Comparison of ENCODE assay signal across 29 cellular contexts in genomic region chr17:59121901-59122480, GRCh38. TPM values are rescaled to one million over a fixed set of nuclear protein-coding genes. Genes with fewer than 3 reads are reported as not detected.
DNase-seq lines count a peak whose midpoint lies in the region; ATAC-seq, FAIRE-seq and TF ChIP-seq lines count a peak whose summit lies in the region.
"Had no signal": no experiment of that assay in that cellular context is flagged by ENCODE, and none has a peak within 500 bp of the region (broad histone marks: within the 10 kb centered on the region; RNA-seq: fewer than 3 reads in every experiment).

No MANE protein-coding gene starts in this region.

- POLR2A ChIA-PET in MCF 10A (lab: Yijun Ruan, JAX), result no interaction called here
- POLR2A ChIA-PET in GM12878 (lab: Charles Lee), result interaction anchor here (0.7 kb wide), 1 partner anchor 9 kb away, joined by 5 read pairs; no protein-coding TSS in a partner anchor
- POLR2A ChIA-PET in A673 (lab: Charles Lee; ENCODE audit: low non-redundant PET), result no interaction called here

- no peak for TF ChIP-seq RAD21 in GM12878 (IDR thresholded peaks at IDR 0.05; ENCODE audit: insufficient read depth, low read depth, low read length)

- 24% methylated on average over 9 of the region's 9 CpGs for WGBS in GM12878 (ENCODE audit: insufficient coverage, insufficient replicate concordance, low lambda C conversion rate, missing lambda C conversion rate)

- TF ChIP-seq POLR2A in breast epithelium (IDR thresholded peaks at IDR 0.05), result no peak
- TF ChIP-seq POLR2A in GM12878 (IDR thresholded peaks at IDR 0.05; ENCODE audit: low read depth, low read length), result no peak

- H3K27me3 ChIP-seq in breast epithelium (no peaks in the 10 kb centered on the region), GM12878 (replicated peaks in 1 of 2; ENCODE audit: control insufficient read depth in 2 of 2, insufficient read depth in 2 of 2, low read length in 1 of 2) (no peaks in the 10 kb centered on the region), A673 (replicated peaks; ENCODE audit: insufficient read depth, low read depth, low read length, poor library complexity) (no peaks in the 10 kb centered on the region)
- H3K27me3 ChIP-seq: body of pancreas, heart right ventricle, sigmoid colon, SJCRH30 had no signal

- CTCF ChIA-PET in MCF 10A (lab: Yijun Ruan, JAX), result no interaction called here
- CTCF ChIA-PET in GM12878 (lab: Yijun Ruan, JAX), result no interaction called here
- CTCF ChIA-PET in A673 (lab: Charles Lee), result no interaction called here

- H3K4me1 Mint-ChIP-seq in MCF 10A (ENCODE audit: insufficient read depth, unreplicated experiment), result no peaks in the 10 kb centered on the region
- H3K4me1 Mint-ChIP-seq: CD8-positive, alpha-beta memory T cell had no signal

- no peak for TF ChIP-seq CTCF in MCF 10A (IDR thresholded peaks at IDR 0.05; ENCODE audit: unreplicated experiment)
- no peak for TF ChIP-seq CTCF in breast epithelium (IDR thresholded peaks at IDR 0.05)
- TF ChIP-seq CTCF in GM12878 (IDR thresholded peaks at IDR 0.05 in 2 of 3, conservative IDR thresholded peaks at IDR 0.05 in 1 of 3; ENCODE audit: control insufficient read depth in 2 of 3, extremely low read depth in 1 of 3, insufficient read depth in 1 of 3, low read depth in 3 of 3, low read length in 3 of 3), result no peak
- no peak for TF ChIP-seq CTCF in A673 (conservative IDR thresholded peaks at IDR 0.05; ENCODE audit: low read depth, low read length)

- H3K79me2 ChIP-seq in GM12878 (ENCODE audit: control insufficient read depth, insufficient read depth, low read length), result peaks cover 2% of the 10 kb centered on the region

- intact Hi-C loops in MCF 10A (cut with micrococcal nuclease), result no loop called here
- intact Hi-C loops in breast epithelium (cut with DNase I; ENCODE audit: low total_unique reads), result no loop called here
- intact Hi-C loops in GM12878 (cut with micrococcal nuclease; ENCODE audit: unreplicated experiment), result no loop called here
- intact Hi-C loops in A673 (cut with micrococcal nuclease; ENCODE audit: unreplicated experiment), result no loop called here

- H3K4me2 ChIP-seq in GM12878 (ENCODE audit: control insufficient read depth, insufficient read depth), result no peak overlapping the region

- peak overlapping the region; percentile 51 for H3K27ac Mint-ChIP-seq in MCF 10A (ENCODE audit: low read depth, unreplicated experiment)
- H3K27ac Mint-ChIP-seq: activated CD4-positive, alpha-beta T cell treated with anti-CD3 and anti-CD28 coated beads, Interleukin-2, amount 10 ng/mL, durations not matched to agents 7 days and 5 days; CD8-positive, alpha-beta memory T cell had no signal

- H3K27ac ChIP-seq in breast epithelium, result no peak overlapping the region
- H3K27ac ChIP-seq in GM12878 (ENCODE audit: control insufficient read depth, insufficient read depth), result no peak overlapping the region
- H3K27ac ChIP-seq in A673 (ENCODE audit: low read depth, low read length, poor library complexity, severe bottlenecking), result no peak overlapping the region
- H3K27ac ChIP-seq: body of pancreas, heart right ventricle, sigmoid colon, SJCRH30 had no signal

- RAD21 ChIA-PET in GM12878 (lab: Charles Lee; ENCODE audit: unreplicated experiment), result no interaction called here

- no peaks in the 10 kb centered on the region for H4K20me1 ChIP-seq in GM12878 (ENCODE audit: control insufficient read depth, insufficient read depth)

- SMC1A ChIA-PET in GM12878 (lab: Charles Lee; ENCODE audit: uncharacterized antibody, unreplicated experiment), result no interaction called here

- H3K4me1 ChIP-seq in breast epithelium (no peaks in the 10 kb centered on the region), GM12878 (ENCODE audit: control insufficient read depth, insufficient read depth, low read length) (peaks cover 9% of the 10 kb centered on the region), A673 (ENCODE audit: insufficient read depth, low read length, poor library complexity, severe bottlenecking) (no peaks in the 10 kb centered on the region)
- H3K4me1 ChIP-seq: body of pancreas, HAP-1, heart right ventricle, sigmoid colon, SJCRH30 had no signal

- DNase-seq in MCF 10A (ENCODE audit: unreplicated experiment) (no peak), breast epithelium (ENCODE audit: low spot score in 2 of 2) (no peak), GM12878 (ENCODE audit: low read depth, low spot score) (no peak), kidney tubule cell (ENCODE audit: low spot score) (peak; percentile 81), A673 (ENCODE audit: low spot score) (no peak), NCI-H2029 treated with DMSO at 0.1 percent for 48 hours (lab: John Stamatoyannopoulos, UW) (no peak), NCI-H146 treated with DMSO at 0.1 percent for 48 hours (lab: John Stamatoyannopoulos, UW; ENCODE audit: unreplicated experiment) (no peak)
- DNase-seq: activated CD4-positive, alpha-beta T cell treated with anti-CD3 and anti-CD28 coated beads, Interleukin-2, amount 10 ng/mL, durations not matched to agents 7 days and 5 days; activated T-cell treated with anti-CD3 and anti-CD28 coated beads, Interleukin-2, amount 50 U/mL, for 4 hours; AML-193; body of pancreas; CD8-positive, alpha-beta memory T cell; erythroblast; GDM1; heart right ventricle; KG1; NCI-H146; NCI-H2171 treated with DMSO at 0.1 percent for 48 hours; NCI-H524; NK-92 treated with Interleukin-12 subunit alpha and Interleukin-12 subunit beta, amount 100 ng/mL, for 24 hours; sigmoid colon; SJCRH30; stimulated activated CD4-positive, alpha-beta T cell treated with anti-CD3 and anti-CD28 coated beads, Interleukin-15, amount 100 ng/mL, for 24 hours; stimulated activated naive CD4-positive, alpha-beta T cell; T1000 had no signal

- no peak overlapping the region for H2AFZ ChIP-seq in GM12878 (ENCODE audit: control insufficient read depth, low read depth, low read length)

- no peak for FAIRE-seq in GM12878 (lab: Jason Lieb, UNC)
- FAIRE-seq: GM19239, HTR-8/SVneo had no signal

- no peaks in the 10 kb centered on the region for H3K27me3 Mint-ChIP-seq in MCF 10A (ENCODE audit: insufficient read depth, unreplicated experiment)
- H3K27me3 Mint-ChIP-seq: activated CD4-positive, alpha-beta T cell treated with anti-CD3 and anti-CD28 coated beads, Interleukin-2, amount 10 ng/mL, durations not matched to agents 7 days and 5 days; CD8-positive, alpha-beta memory T cell had no signal

- in situ Hi-C loops in GM12878 (cut with MboI), result no loop called here

- H3K9ac ChIP-seq in GM12878 (ENCODE audit: control insufficient read depth, insufficient read depth, low read length), result no peak overlapping the region

- H3K4me3 Mint-ChIP-seq in MCF 10A (ENCODE audit: unreplicated experiment), result no peak overlapping the region
- H3K4me3 Mint-ChIP-seq: activated CD4-positive, alpha-beta T cell treated with anti-CD3 and anti-CD28 coated beads, Interleukin-2, amount 10 ng/mL, durations not matched to agents 7 days and 5 days; activated T-cell treated with anti-CD3 and anti-CD28 coated beads, Interleukin-2, amount 50 U/mL, for 4 hours; CD8-positive, alpha-beta memory T cell had no signal

- ATAC-seq in GM12878 (no peak), HG03432 (IDR thresholded peaks at IDR 0.05; ENCODE audit: unreplicated experiment) (no peak)
- ATAC-seq: activated T-cell treated with anti-CD3 and anti-CD28 coated beads, Interleukin-2, amount 50 U/mL, for 4 hours; body of pancreas; heart right ventricle had no signal

- no peaks in the 10 kb centered on the region for H3K9me3 ChIP-seq in breast epithelium
- no peaks in the 10 kb centered on the region for H3K9me3 ChIP-seq in GM12878 (replicated peaks; ENCODE audit: control insufficient read depth, insufficient read depth, low read length)
- no peaks in the 10 kb centered on the region for H3K9me3 ChIP-seq in A673 (ENCODE audit: low read depth, low read length, poor library complexity, severe bottlenecking)
- H3K9me3 ChIP-seq: body of pancreas, HAP-1, heart right ventricle, sigmoid colon, SJCRH30 had no signal

- no peaks in the 10 kb centered on the region for H3K9me3 Mint-ChIP-seq in MCF 10A (ENCODE audit: unreplicated experiment)
- H3K9me3 Mint-ChIP-seq: activated CD4-positive, alpha-beta T cell treated with anti-CD3 and anti-CD28 coated beads, Interleukin-2, amount 10 ng/mL, durations not matched to agents 7 days and 5 days; activated T-cell treated with anti-CD3 and anti-CD28 coated beads, Interleukin-2, amount 50 U/mL, for 4 hours; CD8-positive, alpha-beta memory T cell had no signal

- peaks cover 48% of the 10 kb centered on the region for H3K36me3 Mint-ChIP-seq in MCF 10A (ENCODE audit: insufficient read depth, unreplicated experiment)

- TF ChIP-seq EP300 in GM12878 (IDR thresholded peaks at IDR 0.05; ENCODE audit: borderline replicate concordance in 1 of 2, control insufficient read depth in 1 of 2, low read depth in 2 of 2, low read length in 2 of 2), result no peak

- BruUV-seq in MCF 10A (replicated peaks; lab: Mats Ljungman, UMichigan) (no TSS peak), GM12878 (replicated peaks; lab: Mats Ljungman, UMichigan) (no TSS peak), A673 (replicated peaks; lab: Mats Ljungman, UMichigan) (no TSS peak)

- H3K36me3 ChIP-seq in breast epithelium, result no peaks in the 10 kb centered on the region
- peaks cover 0 to 13% of the 10 kb centered on the region in 2 experiments; a peak in 3 of 4 replicates for H3K36me3 ChIP-seq in GM12878 (ENCODE audit: control insufficient read depth in 2 of 2, insufficient read depth in 2 of 2, low read length in 1 of 2)
- peaks cover 37% of the 10 kb centered on the region for H3K36me3 ChIP-seq in A673 (ENCODE audit: insufficient read depth, low read length, poor library complexity, severe bottlenecking)

- H3K4me3 ChIP-seq in breast epithelium (no peak overlapping the region), GM12878 (no peak overlapping the region), A673 (ENCODE audit: low read depth, low read length, poor library complexity, severe bottlenecking) (no peak overlapping the region)
- H3K4me3 ChIP-seq: body of pancreas, HAP-1, heart right ventricle, sigmoid colon, SJCRH30 had no signal

RNA-seq across cellular contexts. Expression of gene TRIM37, which starts 15.3 kb away (rescaled TPM):
- 38.9 and 39.8 TPM in 2 replicates for total RNA-seq in MCF 10A (2022)
- total RNA-seq in breast epithelium, result 10 to 100 TPM; 18.7 to 24.6 (median 20.9) TPM
- total RNA-seq in GM12878 (2013; cell fraction: nucleolus; rRNA removed), result 38.9 and 39.3 TPM in 2 replicates
- total RNA-seq in GM12878 (2014; rRNA removed), result 17.7 and 19.7 TPM in 2 replicates
- total RNA-seq in GM12878 (2014; rRNA removed; fragmentation: Illumina TruSeq; extraction: Trizol), result 19.4 and 19.7 TPM in 2 replicates
- 17.9 and 20.6 TPM in 2 replicates for total RNA-seq in GM12878 (2021)
- polyA plus RNA-seq in GM12878 (2011; ENCODE audit: low read depth), result 8.1 TPM
- 18.6 and 24.4 TPM in 2 replicates for polyA plus RNA-seq in GM12878 (2011; rRNA removed)
- 8.0 and 8.8 TPM in 2 replicates for polyA plus RNA-seq in GM12878 (2011; cell fraction: cytosol; rRNA removed)
- 15.6 and 48.8 TPM in 2 replicates for polyA plus RNA-seq in GM12878 (2011; cell fraction: nucleus; rRNA removed)
- 6.8 and 7.0 TPM in 2 replicates for polyA plus RNA-seq in GM12878 (2012)
- 16.4 and 21.2 TPM in 2 replicates for polyA plus RNA-seq in GM12878 (2014; fragmentation: Illumina TruSeq; extraction: Trizol)
- 1 to 10 TPM; 4.8 to 6.7 TPM for polyA plus RNA-seq in GM12878 (2014; fragmentation: Nextera tagmentation; extraction: Ambion mirVana)
- polyA plus RNA-seq in GM12878 (2014; rRNA removed), result 11.7 and 13.3 TPM in 2 replicates
- 10 to 100 TPM; 18.6 to 19.6 TPM for polyA plus RNA-seq in GM12878 (2016; fragmentation: Nextera tagmentation; extraction: Ambion mirVana)
- 23.4 and 46.4 TPM in 2 replicates for polyA minus RNA-seq in GM12878 (2011; rRNA and poly(A)+ RNA removed)
- polyA minus RNA-seq in GM12878 (2011; cell fraction: cytosol; rRNA and poly(A)+ RNA removed), result 6.5 and 14.7 TPM in 2 replicates
- 33.1 and 38.7 TPM in 2 replicates for polyA minus RNA-seq in GM12878 (2011; cell fraction: nucleus; rRNA and poly(A)+ RNA removed)
- 39.4 and 40.0 TPM in 2 replicates for total RNA-seq in A673 (2021)

RNA-seq across cellular contexts. Expression of gene SKA2, which starts 33.0 kb away (rescaled TPM):
- total RNA-seq in MCF 10A (2022), result 54.6 and 57.5 TPM in 2 replicates
- 10 to 100 TPM; 11.8 to 19.5 (median 12.7) TPM for total RNA-seq in breast epithelium
- 9.8 and 11.1 TPM in 2 replicates for total RNA-seq in GM12878 (2013; cell fraction: nucleolus; rRNA removed)
- 57.8 and 59.5 TPM in 2 replicates for total RNA-seq in GM12878 (2014; rRNA removed)
- 123 and 131 TPM in 2 replicates for total RNA-seq in GM12878 (2014; rRNA removed; fragmentation: Illumina TruSeq; extraction: Trizol)
- total RNA-seq in GM12878 (2021), result 65.9 and 66.8 TPM in 2 replicates
- polyA plus RNA-seq in GM12878 (2011; ENCODE audit: low read depth), result 63.5 TPM
- 40.3 and 72.1 TPM in 2 replicates for polyA plus RNA-seq in GM12878 (2011; rRNA removed)
- polyA plus RNA-seq in GM12878 (2011; cell fraction: cytosol; rRNA removed), result 14.0 and 17.8 TPM in 2 replicates
- polyA plus RNA-seq in GM12878 (2011; cell fraction: nucleus; rRNA removed), result 8.0 and 8.6 TPM in 2 replicates
- 56.2 and 87.0 TPM in 2 replicates for polyA plus RNA-seq in GM12878 (2012)
- polyA plus RNA-seq in GM12878 (2014; fragmentation: Illumina TruSeq; extraction: Trizol), result 137 and 168 TPM in 2 replicates
- 100 to 1,000 TPM; 110 to 114 TPM for polyA plus RNA-seq in GM12878 (2014; fragmentation: Nextera tagmentation; extraction: Ambion mirVana)
- polyA plus RNA-seq in GM12878 (2014; rRNA removed), result 71.4 and 82.5 TPM in 2 replicates
- 100 to 1,000 TPM; 124 to 133 TPM for polyA plus RNA-seq in GM12878 (2016; fragmentation: Nextera tagmentation; extraction: Ambion mirVana)
- polyA minus RNA-seq in GM12878 (2011; rRNA and poly(A)+ RNA removed), result 14.1 and 15.5 TPM in 2 replicates
- 9.5 and 12.6 TPM in 2 replicates for polyA minus RNA-seq in GM12878 (2011; cell fraction: cytosol; rRNA and poly(A)+ RNA removed)
- 6.2 and 18.9 TPM in 2 replicates for polyA minus RNA-seq in GM12878 (2011; cell fraction: nucleus; rRNA and poly(A)+ RNA removed)
- total RNA-seq in A673 (2021), result 127 and 158 TPM in 2 replicates

RNA-seq across cellular contexts. Expression of gene PRR11, which starts 33.6 kb away (rescaled TPM):
- total RNA-seq in MCF 10A (2022) (35.7 and 48.5 TPM in 2 replicates), breast epithelium (10 to 100 TPM in 1 of 3 donors, 1 to 10 TPM in 1, under 1 TPM in 1; 0.33 to 25.1 (median 1.2) TPM), GM12878 (2014; rRNA removed) (20.8 and 21.2 TPM in 2 replicates), GM12878 (2014; rRNA removed; fragmentation: Illumina TruSeq; extraction: Trizol) (73.9 and 74.4 TPM in 2 replicates), GM12878 (2021) (51.3 and 54.0 TPM in 2 replicates), A673 (2021) (123 and 130 TPM in 2 replicates)
- 9.7 and 11.0 TPM in 2 replicates for total RNA-seq in GM12878 (2013; cell fraction: nucleolus; rRNA removed)
- 18.2 TPM for polyA plus RNA-seq in GM12878 (2011; ENCODE audit: low read depth)
- polyA plus RNA-seq in GM12878 (2011; rRNA removed) (78.3 and 95.1 TPM in 2 replicates), GM12878 (2014; fragmentation: Illumina TruSeq; extraction: Trizol) (97.0 and 99.8 TPM in 2 replicates), GM12878 (2014; fragmentation: Nextera tagmentation; extraction: Ambion mirVana) (10 to 100 TPM; 32.6 to 49.8 TPM), GM12878 (2014; rRNA removed) (46.8 and 49.7 TPM in 2 replicates), GM12878 (2016; fragmentation: Nextera tagmentation; extraction: Ambion mirVana) (10 to 100 TPM; 39.8 to 46.2 TPM)
- 60.4 and 69.0 TPM in 2 replicates for polyA plus RNA-seq in GM12878 (2011; cell fraction: cytosol; rRNA removed)
- polyA plus RNA-seq in GM12878 (2011; cell fraction: nucleus; rRNA removed), result 7.3 and 15.0 TPM in 2 replicates
- 35.8 and 40.1 TPM in 2 replicates for polyA plus RNA-seq in GM12878 (2012)
- polyA minus RNA-seq in GM12878 (2011; rRNA and poly(A)+ RNA removed), result 95.1 and 98.6 TPM in 2 replicates
- 39.4 and 48.4 TPM in 2 replicates for polyA minus RNA-seq in GM12878 (2011; cell fraction: cytosol; rRNA and poly(A)+ RNA removed)
- polyA minus RNA-seq in GM12878 (2011; cell fraction: nucleus; rRNA and poly(A)+ RNA removed), result 5.8 and 8.9 TPM in 2 replicates
